Comparison of ENCODE assay signal across 1 cellular context in the genomic region with DNA sequence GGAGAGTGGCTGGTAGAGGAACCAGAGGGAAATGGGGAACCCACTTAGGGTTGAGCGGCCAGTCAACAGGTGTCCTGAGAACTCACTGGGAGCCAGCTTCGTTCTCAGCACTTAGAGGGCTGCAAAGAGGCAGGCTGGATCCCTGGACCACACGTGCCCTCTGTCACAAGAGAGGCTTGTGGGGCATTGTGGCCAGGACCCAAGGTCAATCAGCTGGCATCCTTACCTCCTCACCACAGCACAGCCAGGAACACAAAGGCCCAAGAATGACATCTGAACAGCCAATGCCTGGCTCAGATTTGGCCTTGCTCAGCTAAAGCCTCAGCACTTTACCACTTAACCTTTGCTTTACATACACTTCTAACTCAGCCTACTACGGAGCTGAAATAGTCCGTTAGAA.
TF ChIP-seq lines count a peak whose summit lies in the region.

No MANE protein-coding gene starts in this region.

TF ChIP-seq in H1, 55 proteins besides CTCF, POLR2A, EP300 and RAD21:
- TF ChIP-seq SIN3A (conservative IDR thresholded peaks at IDR 0.05 in 1 of 2, IDR thresholded peaks at IDR 0.05 in 1 of 2; ENCODE audit: low read depth in 1 of 2, low read length in 2 of 2), result no peak
- no peak for TF ChIP-seq PHF8 (conservative IDR thresholded peaks at IDR 0.05; ENCODE audit: low read depth, low read length)
- TF ChIP-seq SIRT6 (IDR thresholded peaks at IDR 0.05; ENCODE audit: low read length), result no peak
- TF ChIP-seq FOSL1 (IDR thresholded peaks at IDR 0.05; ENCODE audit: insufficient read depth, low read depth, low read length), result no peak
- TF ChIP-seq CREB1 (IDR thresholded peaks at IDR 0.05), result no peak
- no peak for TF ChIP-seq BRCA1 (IDR thresholded peaks at IDR 0.05; ENCODE audit: low read depth, low read length)
- no peak for TF ChIP-seq POU5F1 (IDR thresholded peaks at IDR 0.05; ENCODE audit: low read depth, low read length)
- no peak for TF ChIP-seq NRF1 (IDR thresholded peaks at IDR 0.05; ENCODE audit: low read depth, low read length)
- TF ChIP-seq, protein P1, sequence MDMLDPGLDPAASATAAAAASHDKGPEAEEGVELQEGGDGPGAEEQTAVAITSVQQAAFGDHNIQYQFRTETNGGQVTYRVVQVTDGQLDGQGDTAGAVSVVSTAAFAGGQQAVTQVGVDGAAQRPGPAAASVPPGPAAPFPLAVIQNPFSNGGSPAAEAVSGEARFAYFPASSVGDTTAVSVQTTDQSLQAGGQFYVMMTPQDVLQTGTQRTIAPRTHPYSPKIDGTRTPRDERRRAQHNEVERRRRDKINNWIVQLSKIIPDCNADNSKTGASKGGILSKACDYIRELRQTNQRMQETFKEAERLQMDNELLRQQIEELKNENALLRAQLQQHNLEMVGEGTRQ (IDR thresholded peaks at IDR 0.05; ENCODE audit: low read length), result no peak
- no peak for TF ChIP-seq KDM5A (IDR thresholded peaks at IDR 0.05; ENCODE audit: low read length)
- TF ChIP-seq, protein P2, sequence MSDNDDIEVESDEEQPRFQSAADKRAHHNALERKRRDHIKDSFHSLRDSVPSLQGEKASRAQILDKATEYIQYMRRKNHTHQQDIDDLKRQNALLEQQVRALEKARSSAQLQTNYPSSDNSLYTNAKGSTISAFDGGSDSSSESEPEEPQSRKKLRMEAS (IDR thresholded peaks at IDR 0.05), result no peak
- TF ChIP-seq CBX8 (IDR thresholded peaks at IDR 0.05; ENCODE audit: borderline replicate concordance, low read depth, low read length), result no peak
- TF ChIP-seq YY1 (IDR thresholded peaks at IDR 0.05; ENCODE audit: low read depth, low read length), result no peak
- TF ChIP-seq RBBP5 (IDR thresholded peaks at IDR 0.05; ENCODE audit: borderline replicate concordance, low read depth, low read length), result no peak
- no peak for TF ChIP-seq RXRA (IDR thresholded peaks at IDR 0.05; ENCODE audit: insufficient read depth, low read depth, low read length)
- no peak for TF ChIP-seq JUND (IDR thresholded peaks at IDR 0.05; ENCODE audit: low read length)
- TF ChIP-seq BCL11A (IDR thresholded peaks at IDR 0.05; ENCODE audit: low read depth in 2 of 2, low read length in 2 of 2), result no peak
- no peak for TF ChIP-seq EZH2 (IDR thresholded peaks at IDR 0.05; ENCODE audit: low read depth, low read length, severe bottlenecking)
